In genomic region chr2:184599054-184599874, GRCh38 we compare ENCODE assay signal across 8 cellular contexts. TPM values are rescaled to one million over a fixed set of nuclear protein-coding genes. Genes with fewer than 3 reads are reported as not detected.
DNase-seq lines count a peak whose midpoint lies in the region; ATAC-seq and TF ChIP-seq lines count a peak whose summit lies in the region.

No MANE protein-coding gene starts in this region.

- H3K4me1 Mint-ChIP-seq in Calu3 (ENCODE audit: low read depth, unreplicated experiment) (peaks cover 21% of the 10 kb centered on the region), T-cell (peaks cover 14 to 16% (median 14%) of the 10 kb centered on the region in 3 donors)

- peaks cover 6% of the 10 kb centered on the region for H3K4me1 ChIP-seq in psoas muscle

- H3K9me3 Mint-ChIP-seq in Calu3 (ENCODE audit: low read depth, unreplicated experiment) (no peaks in the 10 kb centered on the region), T-cell (no peaks in the 10 kb centered on the region)

- H3K9me3 ChIP-seq in psoas muscle = no peaks in the 10 kb centered on the region

- TF ChIP-seq CTCF in Calu3 (IDR thresholded peaks at IDR 0.05; ENCODE audit: unreplicated experiment) (no peak), fibroblast of the aortic adventitia (IDR thresholded peaks at IDR 0.05; ENCODE audit: insufficient read depth, low read length) (no peak), psoas muscle (IDR thresholded peaks at IDR 0.05) (no peak), omental fat pad (IDR thresholded peaks at IDR 0.05) (no peak)

- WGBS in psoas muscle, 3 donors = 44 to 48% (median 46%) methylated on average over 7 of the region's 7 CpGs

- DNase-seq in Calu3 (no peak), HEK293T (ENCODE audit: extremely low spot score) (peak; percentile 12), T-cell (no peak), fibroblast of the aortic adventitia (ENCODE audit: low read depth) (peak; percentile 53), psoas muscle (no peak), omental fat pad (ENCODE audit: low spot score) (no peak)

- CTCF ChIA-PET in Calu3 (lab: Charles Lee) = interaction anchor here (0.6 to 0.9 kb wide), 3 partner anchors 12 to 590 kb away, joined by 3 to 5 read pairs (median 3); no protein-coding TSS in a partner anchor
- CTCF ChIA-PET in HEK293T (lab: Yijun Ruan, JAX) = no interaction called here
- CTCF ChIA-PET in T-cell (lab: Charles Lee) = no interaction called here

- H3K4me3 ChIP-seq in fibroblast of the aortic adventitia (ENCODE audit: low read depth, low read length) (peak overlapping the region; percentile 77), psoas muscle (peak overlapping the region; percentile 70)

- POLR2A ChIA-PET in HEK293T (lab: Yijun Ruan, JAX) = no interaction called here
- POLR2A ChIA-PET in T-cell (lab: Charles Lee) = interaction anchor here in 1 of 2 donors (0.6 kb wide), 2 partner anchors 91 to 320 kb away, joined by 3 read pairs; no protein-coding TSS in a partner anchor

- intact Hi-C loops in Calu3 (cut with micrococcal nuclease; ENCODE audit: unreplicated experiment) = no loop called here
- intact Hi-C loops in psoas muscle (cut with DNase I) = no loop called here

- H3K27me3 Mint-ChIP-seq in Calu3 (ENCODE audit: unreplicated experiment) (no peaks in the 10 kb centered on the region), T-cell (peaks cover 32 to 39% of the 10 kb centered on the region in 2 donors)

- H3K27ac ChIP-seq in psoas muscle = no peak overlapping the region

- H3K27ac Mint-ChIP-seq in Calu3 (ENCODE audit: unreplicated experiment) (peak overlapping the region; percentile 12), T-cell (no peak overlapping the region)

- H3K36me3 Mint-ChIP-seq in Calu3 (ENCODE audit: insufficient read depth, unreplicated experiment) (peaks cover 18% of the 10 kb centered on the region), T-cell (no peaks in the 10 kb centered on the region)

- BruUV-seq in Calu3 (replicated peaks; lab: Mats Ljungman, UMichigan) = no TSS peak

- peaks cover 3 to 47% (median 7%) of the 10 kb centered on the region in 3 donors for H3K27me3 ChIP-seq in psoas muscle (ENCODE audit: insufficient read depth in 3 of 3, low read length in 2 of 3)

- ATAC-seq in T-cell (replicated peaks in 1 of 4) = no peak
- no peak for ATAC-seq in psoas muscle
- ATAC-seq in HG02981 (IDR thresholded peaks at IDR 0.05; ENCODE audit: unreplicated experiment) = no peak
- ATAC-seq in GM19452 (IDR thresholded peaks at IDR 0.05; ENCODE audit: unreplicated experiment) = no peak
- no peak for ATAC-seq in omental fat pad (ENCODE audit: low FRiP score)

- peak overlapping the region; percentile 81 for H3K4me3 Mint-ChIP-seq in Calu3 (ENCODE audit: low read depth, unreplicated experiment)
- peak overlapping the region; percentile 43 to 69 (median 68) for H3K4me3 Mint-ChIP-seq in T-cell

- no peaks in the 10 kb centered on the region for H3K36me3 ChIP-seq in psoas muscle (ENCODE audit: insufficient read depth in 1 of 2, low read depth in 1 of 2)

TF ChIP-seq in HEK293T, 16 proteins besides CTCF, POLR2A, EP300 and RAD21:
- TF ChIP-seq BHLHE40 (IDR thresholded peaks at IDR 0.05; ENCODE audit: borderline replicate concordance) (no peak), L3MBTL2 (conservative IDR thresholded peaks at IDR 0.05) (peak; percentile 84), SP1 (IDR thresholded peaks at IDR 0.05) (no peak)

RNA-seq across cellular contexts. Expression of gene ZNF804A, which starts 0.9 kb away (rescaled TPM):
- total RNA-seq in Calu3 (2022) (0.09 TPM in 1 of 2 replicates, not detected in the other), T-cell (under 1 TPM in 3 of 5 donors, not detected in 2; 0.06 to 0.13 (median 0.06) TPM), fibroblast of the aortic adventitia (ENCODE audit: low replicate concordance) (4.7 and 12.9 TPM in 2 replicates), psoas muscle (not detected), omental fat pad (under 1 TPM in 3 of 4 donors, not detected in 1; 0.09 to 0.79 (median 0.60) TPM)
- not detected for polyA plus RNA-seq in psoas muscle

Comparison
In these comparisons a context has a peak if more than half of its experiments do, and no peak if none do; other contexts are left out.
1. DNase-seq: peak in HEK293T (single experiment) and fibroblast of the aortic adventitia (single experiment); none in Calu3 (single experiment), T-cell (0 of 34), psoas muscle (0 of 2) and omental fat pad (single experiment).